20 cellular contexts compared by ENCODE assay signal in the genomic region with DNA sequence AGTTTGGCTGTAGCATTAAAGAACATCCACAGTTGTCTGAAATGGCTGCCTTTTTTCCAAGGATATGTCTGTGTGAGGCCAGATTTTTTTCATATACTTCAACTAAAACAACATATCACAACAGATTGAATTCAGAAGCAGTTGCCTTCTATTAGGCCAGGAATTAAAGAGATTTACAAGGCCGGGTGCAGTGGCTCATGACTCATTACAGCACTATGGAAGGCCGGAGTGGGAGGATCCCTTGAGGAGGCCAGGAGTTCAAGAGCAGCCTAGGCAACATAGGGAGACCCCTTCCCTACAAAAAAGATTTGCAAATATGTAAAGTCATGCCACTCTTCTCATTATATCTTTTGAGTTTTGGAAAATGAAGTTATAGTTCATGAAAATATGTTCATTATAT.
A peak's percentile ranks its signal among the peaks of the same experiment; 100 is the strongest.
DNase-seq lines count a peak whose midpoint lies in the region; ATAC-seq and TF ChIP-seq lines count a peak whose summit lies in the region.
"Had no signal": no experiment of that assay in that cellular context is flagged by ENCODE, and none has a peak within 500 bp of the region (broad histone marks: within the 10 kb centered on the region; RNA-seq: fewer than 3 reads in every experiment).

No MANE protein-coding gene starts in this region.

- DNase-seq in EL (peak; percentile 47), LHCN-M2 (ENCODE audit: low read depth) (peak; percentile 13), SK-N-MC (ENCODE audit: low read depth, low spot score) (no peak), foreskin keratinocyte (no peak), mesenteric fat pad (ENCODE audit: low spot score) (no peak), NCI-H146 (lab: John Stamatoyannopoulos, UW) (no peak)
- DNase-seq: DND-41; GM23248; MV-4-11; NCI-H1417; NCI-H1930; NCI-H446; NCI-H526 treated with DMSO at 0.1 percent for 48 hours; NK-92 treated with Interleukin-12 subunit alpha and Interleukin-12 subunit beta, amount 100 ng/mL, for 24 hours; SIG-M5; T-helper 1 cell had no signal

- no peak overlapping the region for H3K4me3 ChIP-seq in SK-N-MC
- H3K4me3 ChIP-seq: GM12878, GM23248, K562 had no signal

- peak; percentile 33 for ATAC-seq in foreskin keratinocyte
- no peak for ATAC-seq in HG03354 (IDR thresholded peaks at IDR 0.05; ENCODE audit: poor library complexity, severe bottlenecking, unreplicated experiment)
- ATAC-seq: GM12878, HCT116, K562 had no signal

- peak overlapping the region; percentile 92 for H3K27ac ChIP-seq in SK-N-MC
- no peak overlapping the region for H3K27ac ChIP-seq in foreskin keratinocyte
- H3K27ac ChIP-seq: GM23248 had no signal

- H3K4me1 ChIP-seq in foreskin keratinocyte = peaks cover 5% of the 10 kb centered on the region

- peaks cover 32% of the 10 kb centered on the region for H3K36me3 ChIP-seq in SK-N-MC (ENCODE audit: insufficient read depth, low read length)

- H3K27me3 ChIP-seq in foreskin keratinocyte = no peaks in the 10 kb centered on the region

- H3K9ac ChIP-seq in SK-N-MC (ENCODE audit: insufficient read length) = no peak overlapping the region
- H3K9ac ChIP-seq: GM23248 had no signal

- no peak for TF ChIP-seq CTCF in foreskin keratinocyte (conservative IDR thresholded peaks at IDR 0.05)

- no peaks in the 10 kb centered on the region for H3K9me3 ChIP-seq in SK-N-MC (ENCODE audit: low read depth, low read length)

Comparison
In these comparisons a context has a peak if more than half of its experiments do, and no peak if none do; other contexts are left out.
1. DNase-seq: peak in EL (single experiment) and LHCN-M2 (single experiment); none in SK-N-MC (single experiment), foreskin keratinocyte (0 of 2), mesenteric fat pad (single experiment) and NCI-H146 (single experiment).